28 cellular contexts compared by ENCODE assay signal in genomic region chr1:49181033-49181432, GRCh38.
"Had no signal": no experiment of that assay in that cellular context is flagged by ENCODE, and none has a peak within 500 bp of the region (broad histone marks: within the 10 kb centered on the region; RNA-seq: fewer than 3 reads in every experiment).

No MANE protein-coding gene starts in this region.

- ATAC-seq: effector memory CD8-positive, alpha-beta T cell; esophagus mucosa; gastrocnemius medialis; heart right ventricle; left colon; left lobe of liver; left ventricle myocardium superior; lower lobe of right lung; mucosa of descending colon had no signal

- H3K27me3 ChIP-seq: esophagus squamous epithelium, gastrocnemius medialis, heart right ventricle had no signal

- FAIRE-seq: colon, endometrium, kidney had no signal

- H3K36me3 ChIP-seq: esophagus squamous epithelium, gastrocnemius medialis, heart right ventricle, lower lobe of right lung had no signal

- H3K9me3 ChIP-seq: esophagus squamous epithelium, gastrocnemius medialis, lower lobe of right lung, mucosa of descending colon had no signal

- DNase-seq: dermis blood vessel endothelial cell; effector CD8-positive, alpha-beta T cell; effector memory CD8-positive, alpha-beta T cell; endodermal cell; erythroblast; esophagus squamous epithelium; foreskin fibroblast; foreskin melanocyte; gastrocnemius medialis; glutamatergic neuron; head of caudate nucleus; heart right ventricle; hippocampal formation; islet precursor cell; kidney; kidney glomerular epithelial cell; left colon; left ventricle myocardium superior; lower lobe of right lung; mesenchymal stem cell; mucosa of descending colon; naive B cell had no signal

- H3K4me1 ChIP-seq: esophagus squamous epithelium, gastrocnemius medialis, heart right ventricle, lower lobe of right lung had no signal

- H3K27ac ChIP-seq: coronary artery, epithelial cell of prostate, esophagus squamous epithelium, gastrocnemius medialis, heart right ventricle, lower lobe of right lung had no signal

- H3K4me3 ChIP-seq: coronary artery, esophagus squamous epithelium, gastrocnemius medialis, heart right ventricle, lower lobe of right lung, mucosa of descending colon had no signal
